11 cellular contexts compared by ENCODE assay signal in genomic region chr17:4808378-4808767, GRCh38. TPM values are rescaled to one million over a fixed set of nuclear protein-coding genes. Genes with fewer than 3 reads are reported as not detected.
DNase-seq lines count a peak whose midpoint lies in the region; ATAC-seq, FAIRE-seq and TF ChIP-seq lines count a peak whose summit lies in the region.
"Had no signal": no experiment of that assay in that cellular context is flagged by ENCODE, and none has a peak within 500 bp of the region (broad histone marks: within the 10 kb centered on the region; RNA-seq: fewer than 3 reads in every experiment).

No MANE protein-coding gene starts in this region.

- no peaks in the 10 kb centered on the region for H3K9me3 Mint-ChIP-seq in activated CD8-positive, alpha-beta T cell treated with anti-CD3 and anti-CD28 coated beads, Interleukin-2, amount 10 ng/mL, durations not matched to agents 7 days and 5 days (ENCODE audit: insufficient read depth)

- H3K27ac ChIP-seq in heart left ventricle (peak overlapping the region in 8 of 12 donors; percentile 3 to 92 (median 40)), prostate gland (no peak overlapping the region)

- TF ChIP-seq CTCF in GM10266 (IDR thresholded peaks at IDR 0.05; ENCODE audit: control insufficient read depth, insufficient read depth, low read depth, missing control alignments) = peak; percentile 2
- TF ChIP-seq CTCF in heart left ventricle (IDR thresholded peaks at IDR 0.05) = no peak
- no peak for TF ChIP-seq CTCF in prostate gland (IDR thresholded peaks at IDR 0.05)

- H3K36me3 ChIP-seq in heart left ventricle = peaks cover 0 to 28% (median 13%) of the 10 kb centered on the region in 9 donors
- H3K36me3 ChIP-seq in prostate gland = no peaks in the 10 kb centered on the region

- H3K4me1 ChIP-seq in heart left ventricle = peaks cover 6 to 32% (median 16%) of the 10 kb centered on the region in 12 donors
- peaks cover 4% of the 10 kb centered on the region for H3K4me1 ChIP-seq in prostate gland (replicated peaks)

- TF ChIP-seq POLR2A in heart left ventricle (IDR thresholded peaks at IDR 0.05) (no peak), prostate gland (IDR thresholded peaks at IDR 0.05) (no peak)

- H3K4me1 Mint-ChIP-seq in activated CD8-positive, alpha-beta T cell treated with anti-CD3 and anti-CD28 coated beads, Interleukin-2, amount 10 ng/mL, durations not matched to agents 7 days and 5 days (ENCODE audit: low read depth) = peaks cover 16% of the 10 kb centered on the region

- H3K4me3 Mint-ChIP-seq in activated CD8-positive, alpha-beta T cell treated with anti-CD3 and anti-CD28 coated beads, Interleukin-2, amount 10 ng/mL, durations not matched to agents 7 days and 5 days = peak overlapping the region; percentile 74

- no peak overlapping the region for H3K27ac Mint-ChIP-seq in activated CD8-positive, alpha-beta T cell treated with anti-CD3 and anti-CD28 coated beads, Interleukin-2, amount 10 ng/mL, durations not matched to agents 7 days and 5 days

- no peak for FAIRE-seq in RCC 7860 (lab: Jason Lieb, UNC)

- intact Hi-C loops in heart left ventricle (cut with DNase I) = loop anchor here in 1 of 10 donors (5.0 kb wide), 1 partner anchor 74 kb away; no protein-coding TSS in a partner anchor
- intact Hi-C loops in prostate gland (cut with DNase I) = no loop called here

- no peaks in the 10 kb centered on the region for H3K9me3 ChIP-seq in heart left ventricle
- H3K9me3 ChIP-seq in prostate gland = no peaks in the 10 kb centered on the region

- H3K36me3 Mint-ChIP-seq in activated CD8-positive, alpha-beta T cell treated with anti-CD3 and anti-CD28 coated beads, Interleukin-2, amount 10 ng/mL, durations not matched to agents 7 days and 5 days (ENCODE audit: low read depth) = peaks cover 11% of the 10 kb centered on the region

- 46 to 59% (median 53%) methylated on average over 6 of the region's 6 CpGs for WGBS in heart left ventricle, 4 donors
- WGBS in prostate gland = 28% methylated on average over 6 of the region's 6 CpGs

- H3K27me3 ChIP-seq in heart left ventricle (no peaks in the 10 kb centered on the region), prostate gland (replicated peaks; ENCODE audit: insufficient read depth) (no peaks in the 10 kb centered on the region)

- H3K4me3 ChIP-seq in heart left ventricle = peak overlapping the region in 7 of 12 donors; percentile 69 to 100 (median 86)
- H3K4me3 ChIP-seq in prostate gland = no peak overlapping the region

- POLR2A ChIA-PET in activated CD8-positive, alpha-beta T cell treated with anti-CD3 and anti-CD28 coated beads, Interleukin-2, amount 10 ng/mL, durations not matched to agents 7 days and 5 days (lab: Charles Lee) = interaction anchor here (0.9 to 1.1 kb wide), 2 partner anchors 18 to 29 kb away, joined by 4 to 9 read pairs; no protein-coding TSS in a partner anchor

- H3K27me3 Mint-ChIP-seq in activated CD8-positive, alpha-beta T cell treated with anti-CD3 and anti-CD28 coated beads, Interleukin-2, amount 10 ng/mL, durations not matched to agents 7 days and 5 days (ENCODE audit: low read depth) = peaks cover 5% of the 10 kb centered on the region

- CTCF ChIA-PET in activated CD8-positive, alpha-beta T cell treated with anti-CD3 and anti-CD28 coated beads, Interleukin-2, amount 10 ng/mL, durations not matched to agents 7 days and 5 days (lab: Charles Lee) = interaction anchor here (1.5 to 2.1 kb wide), 4 partner anchors 12 to 241 kb away, joined by 4 to 8 read pairs (median 5); partner anchors contain the start of genes ARRB2 and PSMB6

- no peak for ATAC-seq in activated CD8-positive, alpha-beta T cell treated with anti-CD3 and anti-CD28 coated beads, Interleukin-2, amount 10 ng/mL, durations not matched to agents 7 days and 5 days
- peak; percentile 10 to 59 (median 29) for ATAC-seq in heart left ventricle

- no peak for DNase-seq in GM10266 (ENCODE audit: extremely low spot score)
- no peak for DNase-seq in activated CD8-positive, alpha-beta T cell treated with anti-CD3 and anti-CD28 coated beads, Interleukin-2, amount 10 ng/mL, durations not matched to agents 7 days and 5 days
- DNase-seq in heart left ventricle = peak; percentile 59 to 65 (median 64)
- peak; percentile 61 for DNase-seq in prostate gland (ENCODE audit: low spot score)
- DNase-seq in stimulated activated CD4-positive, alpha-beta T cell treated with anti-CD3 and anti-CD28 coated beads, Interleukin-4, amount 100 ng/mL, for 4 hours = no peak
- DNase-seq in NCI-H748 treated with DMSO at 0.1 percent for 48 hours (lab: John Stamatoyannopoulos, UW) = no peak
- DNase-seq in RCC 7860 (ENCODE audit: low spot score) = no peak
- DNase-seq in AG08396 (ENCODE audit: low spot score) = no peak
- DNase-seq: SIG-M5 had no signal

RNA-seq across cellular contexts. Expression of gene PLD2, which starts 1.4 kb away (rescaled TPM):
- total RNA-seq in activated CD8-positive, alpha-beta T cell treated with anti-CD3 and anti-CD28 coated beads, Interleukin-2, amount 10 ng/mL, durations not matched to agents 7 days and 5 days = 10 to 100 TPM; 11.6 to 20.0 TPM
- 10 to 100 TPM in 2 of 9 donors, 1 to 10 TPM in 7; 5.5 to 17.9 (median 8.5) TPM for total RNA-seq in heart left ventricle
- 1 to 10 TPM; 5.3 to 8.6 TPM for polyA plus RNA-seq in heart left ventricle
- 10 to 100 TPM; 25.7 to 29.5 TPM for total RNA-seq in prostate gland

RNA-seq across cellular contexts. Expression of gene PSMB6, which starts 12.4 kb away (rescaled TPM):
- 100 to 1,000 TPM; 107 to 119 TPM for total RNA-seq in activated CD8-positive, alpha-beta T cell treated with anti-CD3 and anti-CD28 coated beads, Interleukin-2, amount 10 ng/mL, durations not matched to agents 7 days and 5 days
- total RNA-seq in heart left ventricle (100 to 1,000 TPM; 143 to 320 (median 182) TPM), prostate gland (100 to 1,000 TPM; 152 to 183 TPM)
- 100 to 1,000 TPM; 263 to 320 TPM for polyA plus RNA-seq in heart left ventricle

RNA-seq across cellular contexts. Expression of gene GLTPD2, which starts 19.6 kb away (rescaled TPM):
- total RNA-seq in activated CD8-positive, alpha-beta T cell treated with anti-CD3 and anti-CD28 coated beads, Interleukin-2, amount 10 ng/mL, durations not matched to agents 7 days and 5 days = not detected
- total RNA-seq in heart left ventricle = not detected
- not detected for polyA plus RNA-seq in heart left ventricle
- not detected for total RNA-seq in prostate gland
- total RNA-seq: mononuclear cell, subcutaneous adipose tissue had no signal

RNA-seq across cellular contexts. Expression of gene VMO1, which starts 22.2 kb away (rescaled TPM):
- not detected for total RNA-seq in activated CD8-positive, alpha-beta T cell treated with anti-CD3 and anti-CD28 coated beads, Interleukin-2, amount 10 ng/mL, durations not matched to agents 7 days and 5 days
- total RNA-seq in heart left ventricle = 1 to 10 TPM in 4 of 9 donors, under 1 TPM in 2, not detected in 3; 0.48 to 1.9 (median 1.1) TPM
- 1 to 10 TPM in 1 of 2 donors, not detected in 1; 1.4 TPM for polyA plus RNA-seq in heart left ventricle
- total RNA-seq in prostate gland = 1 to 10 TPM in 1 of 2 donors, not detected in 1; 2.6 TPM
- total RNA-seq: mononuclear cell had no signal

Comparison
In these comparisons a context has a peak if more than half of its experiments do, and no peak if none do; other contexts are left out.
1. DNase-seq: peak in heart left ventricle (5 of 5) and prostate gland (single experiment); none in GM10266 (single experiment), activated CD8-positive, alpha-beta T cell treated with anti-CD3 and anti-CD28 coated beads, Interleukin-2, amount 10 ng/mL, durations not matched to agents 7 days and 5 days (single experiment), stimulated activated CD4-positive, alpha-beta T cell treated with anti-CD3 and anti-CD28 coated beads, Interleukin-4, amount 100 ng/mL, for 4 hours (0 of 2), NCI-H748 treated with DMSO at 0.1 percent for 48 hours (single experiment), RCC 7860 (single experiment) and AG08396 (single experiment).
2. H3K27ac ChIP-seq: peak in heart left ventricle (8 of 12); none in prostate gland (0 of 2).
3. H3K4me3 ChIP-seq: peak in heart left ventricle (7 of 12); none in prostate gland (0 of 2).